ENCODE assay signal across 1 cellular context in the genomic region with DNA sequence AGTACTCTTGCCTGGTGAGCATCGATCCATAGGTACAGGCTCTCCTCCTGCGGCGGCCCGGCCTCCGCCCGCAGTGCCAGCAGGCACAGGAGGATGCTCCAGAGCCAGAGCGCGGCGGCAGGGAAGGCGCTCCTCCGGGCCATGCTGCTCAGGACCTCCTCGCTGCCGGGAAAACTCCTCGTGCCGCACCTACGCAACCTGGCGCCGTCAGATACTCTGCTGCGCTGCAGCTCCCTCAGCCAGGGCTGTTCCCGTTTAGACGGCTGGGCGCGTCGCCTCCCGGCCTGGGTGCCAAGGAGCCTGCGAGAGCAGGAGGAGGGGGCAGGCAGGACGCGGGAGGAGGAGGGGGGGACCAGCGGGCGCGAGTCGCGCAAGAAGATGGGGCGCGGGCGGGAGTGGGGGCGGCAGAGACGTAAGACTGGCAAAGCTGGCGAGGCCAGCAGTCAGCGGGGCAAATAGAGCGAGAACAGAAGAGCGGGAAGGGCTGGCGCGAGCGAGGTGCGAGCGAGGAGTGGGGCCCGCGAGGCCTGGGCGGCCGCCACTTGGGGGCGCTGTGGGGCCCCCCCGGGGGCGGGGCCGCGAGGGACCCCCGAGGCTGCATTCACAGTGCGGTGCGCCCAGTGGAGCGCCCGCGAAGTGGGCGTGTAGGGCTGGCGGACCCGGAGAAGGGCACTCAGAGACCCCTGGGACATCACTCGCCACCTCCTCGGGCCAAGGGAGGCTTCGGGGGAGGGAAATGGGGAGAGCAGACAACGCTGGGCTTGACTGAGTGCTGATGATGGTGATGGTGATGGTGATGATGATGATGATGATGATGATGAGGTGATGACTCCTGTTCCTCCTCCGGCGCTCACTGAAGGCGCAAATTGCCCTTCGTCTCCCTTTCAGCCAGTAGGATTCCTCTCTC.
TF ChIP-seq lines count a peak whose summit lies in the region.

A gene with protein sequence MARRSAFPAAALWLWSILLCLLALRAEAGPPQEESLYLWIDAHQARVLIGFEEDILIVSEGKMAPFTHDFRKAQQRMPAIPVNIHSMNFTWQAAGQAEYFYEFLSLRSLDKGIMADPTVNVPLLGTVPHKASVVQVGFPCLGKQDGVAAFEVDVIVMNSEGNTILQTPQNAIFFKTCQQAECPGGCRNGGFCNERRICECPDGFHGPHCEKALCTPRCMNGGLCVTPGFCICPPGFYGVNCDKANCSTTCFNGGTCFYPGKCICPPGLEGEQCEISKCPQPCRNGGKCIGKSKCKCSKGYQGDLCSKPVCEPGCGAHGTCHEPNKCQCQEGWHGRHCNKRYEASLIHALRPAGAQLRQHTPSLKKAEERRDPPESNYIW (minus strand): TSS at position 257 of the 907 bp plus-strand sequence. CDS start 114 bp downstream, at position 143.

TF ChIP-seq in WTC11, 78 proteins besides CTCF, POLR2A, EP300 and RAD21 (continues in another document):
- TF ChIP-seq, protein P1, sequence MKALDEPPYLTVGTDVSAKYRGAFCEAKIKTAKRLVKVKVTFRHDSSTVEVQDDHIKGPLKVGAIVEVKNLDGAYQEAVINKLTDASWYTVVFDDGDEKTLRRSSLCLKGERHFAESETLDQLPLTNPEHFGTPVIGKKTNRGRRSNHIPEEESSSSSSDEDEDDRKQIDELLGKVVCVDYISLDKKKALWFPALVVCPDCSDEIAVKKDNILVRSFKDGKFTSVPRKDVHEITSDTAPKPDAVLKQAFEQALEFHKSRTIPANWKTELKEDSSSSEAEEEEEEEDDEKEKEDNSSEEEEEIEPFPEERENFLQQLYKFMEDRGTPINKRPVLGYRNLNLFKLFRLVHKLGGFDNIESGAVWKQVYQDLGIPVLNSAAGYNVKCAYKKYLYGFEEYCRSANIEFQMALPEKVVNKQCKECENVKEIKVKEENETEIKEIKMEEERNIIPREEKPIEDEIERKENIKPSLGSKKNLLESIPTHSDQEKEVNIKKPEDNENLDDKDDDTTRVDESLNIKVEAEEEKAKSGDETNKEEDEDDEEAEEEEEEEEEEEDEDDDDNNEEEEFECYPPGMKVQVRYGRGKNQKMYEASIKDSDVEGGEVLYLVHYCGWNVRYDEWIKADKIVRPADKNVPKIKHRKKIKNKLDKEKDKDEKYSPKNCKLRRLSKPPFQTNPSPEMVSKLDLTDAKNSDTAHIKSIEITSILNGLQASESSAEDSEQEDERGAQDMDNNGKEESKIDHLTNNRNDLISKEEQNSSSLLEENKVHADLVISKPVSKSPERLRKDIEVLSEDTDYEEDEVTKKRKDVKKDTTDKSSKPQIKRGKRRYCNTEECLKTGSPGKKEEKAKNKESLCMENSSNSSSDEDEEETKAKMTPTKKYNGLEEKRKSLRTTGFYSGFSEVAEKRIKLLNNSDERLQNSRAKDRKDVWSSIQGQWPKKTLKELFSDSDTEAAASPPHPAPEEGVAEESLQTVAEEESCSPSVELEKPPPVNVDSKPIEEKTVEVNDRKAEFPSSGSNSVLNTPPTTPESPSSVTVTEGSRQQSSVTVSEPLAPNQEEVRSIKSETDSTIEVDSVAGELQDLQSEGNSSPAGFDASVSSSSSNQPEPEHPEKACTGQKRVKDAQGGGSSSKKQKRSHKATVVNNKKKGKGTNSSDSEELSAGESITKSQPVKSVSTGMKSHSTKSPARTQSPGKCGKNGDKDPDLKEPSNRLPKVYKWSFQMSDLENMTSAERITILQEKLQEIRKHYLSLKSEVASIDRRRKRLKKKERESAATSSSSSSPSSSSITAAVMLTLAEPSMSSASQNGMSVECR (CRISPR knock-in tag; IDR thresholded peaks at IDR 0.05; ENCODE audit: borderline replicate concordance), result 0 out of 2 replicates have a peak, but pooled peaks have one; percentile 20
- TF ChIP-seq, protein P2, sequence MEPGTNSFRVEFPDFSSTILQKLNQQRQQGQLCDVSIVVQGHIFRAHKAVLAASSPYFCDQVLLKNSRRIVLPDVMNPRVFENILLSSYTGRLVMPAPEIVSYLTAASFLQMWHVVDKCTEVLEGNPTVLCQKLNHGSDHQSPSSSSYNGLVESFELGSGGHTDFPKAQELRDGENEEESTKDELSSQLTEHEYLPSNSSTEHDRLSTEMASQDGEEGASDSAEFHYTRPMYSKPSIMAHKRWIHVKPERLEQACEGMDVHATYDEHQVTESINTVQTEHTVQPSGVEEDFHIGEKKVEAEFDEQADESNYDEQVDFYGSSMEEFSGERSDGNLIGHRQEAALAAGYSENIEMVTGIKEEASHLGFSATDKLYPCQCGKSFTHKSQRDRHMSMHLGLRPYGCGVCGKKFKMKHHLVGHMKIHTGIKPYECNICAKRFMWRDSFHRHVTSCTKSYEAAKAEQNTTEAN (CRISPR knock-in tag; IDR thresholded peaks at IDR 0.05), result peak; percentile 65; the same call in 1 of the 2 replicates
- TF ChIP-seq MYBL2 (CRISPR knock-in tag; IDR thresholded peaks at IDR 0.05) (peak; percentile 81; the same call in 1 of the 2 replicates), ZNF317 (CRISPR knock-in tag; IDR thresholded peaks at IDR 0.05; ENCODE audit: borderline replicate concordance, low read depth) (no peak), ATF1 (CRISPR knock-in tag; IDR thresholded peaks at IDR 0.05) (no peak), ESRRA (CRISPR knock-in tag; IDR thresholded peaks at IDR 0.05; ENCODE audit: borderline replicate concordance) (peak; percentile 79; the same call in 1 of the 2 replicates), ZNF263 (CRISPR knock-in tag; IDR thresholded peaks at IDR 0.05; ENCODE audit: low read depth) (no peak), RELA (CRISPR knock-in tag; IDR thresholded peaks at IDR 0.05; ENCODE audit: borderline replicate concordance) (peak; percentile 90), MXD4 (CRISPR knock-in tag; IDR thresholded peaks at IDR 0.05; ENCODE audit: borderline replicate concordance) (no peak), JUN (CRISPR knock-in tag; IDR thresholded peaks at IDR 0.05) (no peak), CBFB (CRISPR knock-in tag; IDR thresholded peaks at IDR 0.05; ENCODE audit: low read depth) (peak; percentile 72; the same call in 1 of the 2 replicates), KAT7 (CRISPR knock-in tag; IDR thresholded peaks at IDR 0.05; ENCODE audit: borderline replicate concordance) (peak; percentile 95; the same call in 1 of the 2 replicates), EMX1 (CRISPR knock-in tag; IDR thresholded peaks at IDR 0.05) (no peak), CREM (CRISPR knock-in tag; IDR thresholded peaks at IDR 0.05) (no peak), TEAD4 (CRISPR knock-in tag; IDR thresholded peaks at IDR 0.05) (no peak), OVOL2 (CRISPR knock-in tag; IDR thresholded peaks at IDR 0.05; ENCODE audit: borderline replicate concordance) (no peak), FOXK1 (CRISPR knock-in tag; IDR thresholded peaks at IDR 0.05) (peak; percentile 66), HMGA2 (CRISPR knock-in tag; IDR thresholded peaks at IDR 0.05) (no peak), ZNF121 (CRISPR knock-in tag; IDR thresholded peaks at IDR 0.05) (0 out of 2 replicates have a peak, but pooled peaks have one; percentile 35), ZNF138 (CRISPR knock-in tag; conservative IDR thresholded peaks at IDR 0.05) (0 out of 2 replicates have a peak, but pooled peaks have one; percentile 45), GRHL2 (CRISPR knock-in tag; IDR thresholded peaks at IDR 0.05; ENCODE audit: insufficient replicate concordance, severe bottlenecking) (no peak), NFYB (CRISPR knock-in tag; conservative IDR thresholded peaks at IDR 0.05; ENCODE audit: low read depth) (no peak), SP1 (CRISPR knock-in tag; conservative IDR thresholded peaks at IDR 0.05) (0 out of 2 replicates have a peak, but pooled peaks have one; percentile 63), GTF2I (CRISPR knock-in tag; conservative IDR thresholded peaks at IDR 0.05) (no peak), IRF2 (CRISPR knock-in tag; IDR thresholded peaks at IDR 0.05; ENCODE audit: borderline replicate concordance, low read depth) (no peak), ZNF671 (CRISPR knock-in tag; IDR thresholded peaks at IDR 0.05) (no peak)
- TF ChIP-seq, protein P3, sequence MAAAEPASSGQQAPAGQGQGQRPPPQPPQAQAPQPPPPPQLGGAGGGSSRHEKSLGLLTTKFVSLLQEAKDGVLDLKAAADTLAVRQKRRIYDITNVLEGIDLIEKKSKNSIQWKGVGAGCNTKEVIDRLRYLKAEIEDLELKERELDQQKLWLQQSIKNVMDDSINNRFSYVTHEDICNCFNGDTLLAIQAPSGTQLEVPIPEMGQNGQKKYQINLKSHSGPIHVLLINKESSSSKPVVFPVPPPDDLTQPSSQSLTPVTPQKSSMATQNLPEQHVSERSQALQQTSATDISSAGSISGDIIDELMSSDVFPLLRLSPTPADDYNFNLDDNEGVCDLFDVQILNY (CRISPR knock-in tag; IDR thresholded peaks at IDR 0.05), result peak; percentile 66; the same call in 1 of the 2 replicates
- TF ChIP-seq, protein P4, sequence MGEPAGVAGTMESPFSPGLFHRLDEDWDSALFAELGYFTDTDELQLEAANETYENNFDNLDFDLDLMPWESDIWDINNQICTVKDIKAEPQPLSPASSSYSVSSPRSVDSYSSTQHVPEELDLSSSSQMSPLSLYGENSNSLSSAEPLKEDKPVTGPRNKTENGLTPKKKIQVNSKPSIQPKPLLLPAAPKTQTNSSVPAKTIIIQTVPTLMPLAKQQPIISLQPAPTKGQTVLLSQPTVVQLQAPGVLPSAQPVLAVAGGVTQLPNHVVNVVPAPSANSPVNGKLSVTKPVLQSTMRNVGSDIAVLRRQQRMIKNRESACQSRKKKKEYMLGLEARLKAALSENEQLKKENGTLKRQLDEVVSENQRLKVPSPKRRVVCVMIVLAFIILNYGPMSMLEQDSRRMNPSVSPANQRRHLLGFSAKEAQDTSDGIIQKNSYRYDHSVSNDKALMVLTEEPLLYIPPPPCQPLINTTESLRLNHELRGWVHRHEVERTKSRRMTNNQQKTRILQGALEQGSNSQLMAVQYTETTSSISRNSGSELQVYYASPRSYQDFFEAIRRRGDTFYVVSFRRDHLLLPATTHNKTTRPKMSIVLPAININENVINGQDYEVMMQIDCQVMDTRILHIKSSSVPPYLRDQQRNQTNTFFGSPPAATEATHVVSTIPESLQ (CRISPR knock-in tag; IDR thresholded peaks at IDR 0.05), result no peak
- TF ChIP-seq, protein P5, sequence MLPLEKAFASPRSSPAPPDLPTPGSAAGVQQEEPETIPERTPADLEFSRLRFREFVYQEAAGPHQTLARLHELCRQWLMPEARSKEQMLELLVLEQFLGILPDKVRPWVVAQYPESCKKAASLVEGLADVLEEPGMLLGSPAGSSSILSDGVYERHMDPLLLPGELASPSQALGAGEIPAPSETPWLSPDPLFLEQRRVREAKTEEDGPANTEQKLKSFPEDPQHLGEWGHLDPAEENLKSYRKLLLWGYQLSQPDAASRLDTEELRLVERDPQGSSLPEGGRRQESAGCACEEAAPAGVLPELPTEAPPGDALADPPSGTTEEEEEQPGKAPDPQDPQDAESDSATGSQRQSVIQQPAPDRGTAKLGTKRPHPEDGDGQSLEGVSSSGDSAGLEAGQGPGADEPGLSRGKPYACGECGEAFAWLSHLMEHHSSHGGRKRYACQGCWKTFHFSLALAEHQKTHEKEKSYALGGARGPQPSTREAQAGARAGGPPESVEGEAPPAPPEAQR (CRISPR knock-in tag; IDR thresholded peaks at IDR 0.05), result no peak
- TF ChIP-seq, protein P6, sequence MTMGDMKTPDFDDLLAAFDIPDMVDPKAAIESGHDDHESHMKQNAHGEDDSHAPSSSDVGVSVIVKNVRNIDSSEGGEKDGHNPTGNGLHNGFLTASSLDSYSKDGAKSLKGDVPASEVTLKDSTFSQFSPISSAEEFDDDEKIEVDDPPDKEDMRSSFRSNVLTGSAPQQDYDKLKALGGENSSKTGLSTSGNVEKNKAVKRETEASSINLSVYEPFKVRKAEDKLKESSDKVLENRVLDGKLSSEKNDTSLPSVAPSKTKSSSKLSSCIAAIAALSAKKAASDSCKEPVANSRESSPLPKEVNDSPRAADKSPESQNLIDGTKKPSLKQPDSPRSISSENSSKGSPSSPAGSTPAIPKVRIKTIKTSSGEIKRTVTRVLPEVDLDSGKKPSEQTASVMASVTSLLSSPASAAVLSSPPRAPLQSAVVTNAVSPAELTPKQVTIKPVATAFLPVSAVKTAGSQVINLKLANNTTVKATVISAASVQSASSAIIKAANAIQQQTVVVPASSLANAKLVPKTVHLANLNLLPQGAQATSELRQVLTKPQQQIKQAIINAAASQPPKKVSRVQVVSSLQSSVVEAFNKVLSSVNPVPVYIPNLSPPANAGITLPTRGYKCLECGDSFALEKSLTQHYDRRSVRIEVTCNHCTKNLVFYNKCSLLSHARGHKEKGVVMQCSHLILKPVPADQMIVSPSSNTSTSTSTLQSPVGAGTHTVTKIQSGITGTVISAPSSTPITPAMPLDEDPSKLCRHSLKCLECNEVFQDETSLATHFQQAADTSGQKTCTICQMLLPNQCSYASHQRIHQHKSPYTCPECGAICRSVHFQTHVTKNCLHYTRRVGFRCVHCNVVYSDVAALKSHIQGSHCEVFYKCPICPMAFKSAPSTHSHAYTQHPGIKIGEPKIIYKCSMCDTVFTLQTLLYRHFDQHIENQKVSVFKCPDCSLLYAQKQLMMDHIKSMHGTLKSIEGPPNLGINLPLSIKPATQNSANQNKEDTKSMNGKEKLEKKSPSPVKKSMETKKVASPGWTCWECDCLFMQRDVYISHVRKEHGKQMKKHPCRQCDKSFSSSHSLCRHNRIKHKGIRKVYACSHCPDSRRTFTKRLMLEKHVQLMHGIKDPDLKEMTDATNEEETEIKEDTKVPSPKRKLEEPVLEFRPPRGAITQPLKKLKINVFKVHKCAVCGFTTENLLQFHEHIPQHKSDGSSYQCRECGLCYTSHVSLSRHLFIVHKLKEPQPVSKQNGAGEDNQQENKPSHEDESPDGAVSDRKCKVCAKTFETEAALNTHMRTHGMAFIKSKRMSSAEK (CRISPR knock-in tag; IDR thresholded peaks at IDR 0.05; ENCODE audit: borderline replicate concordance), result no peak
- TF ChIP-seq, protein P7, sequence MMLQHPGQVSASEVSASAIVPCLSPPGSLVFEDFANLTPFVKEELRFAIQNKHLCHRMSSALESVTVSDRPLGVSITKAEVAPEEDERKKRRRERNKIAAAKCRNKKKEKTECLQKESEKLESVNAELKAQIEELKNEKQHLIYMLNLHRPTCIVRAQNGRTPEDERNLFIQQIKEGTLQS (CRISPR knock-in tag; conservative IDR thresholded peaks at IDR 0.05), result 0 out of 2 replicates have a peak, but pooled peaks have one; percentile 29
- TF ChIP-seq, protein P8, sequence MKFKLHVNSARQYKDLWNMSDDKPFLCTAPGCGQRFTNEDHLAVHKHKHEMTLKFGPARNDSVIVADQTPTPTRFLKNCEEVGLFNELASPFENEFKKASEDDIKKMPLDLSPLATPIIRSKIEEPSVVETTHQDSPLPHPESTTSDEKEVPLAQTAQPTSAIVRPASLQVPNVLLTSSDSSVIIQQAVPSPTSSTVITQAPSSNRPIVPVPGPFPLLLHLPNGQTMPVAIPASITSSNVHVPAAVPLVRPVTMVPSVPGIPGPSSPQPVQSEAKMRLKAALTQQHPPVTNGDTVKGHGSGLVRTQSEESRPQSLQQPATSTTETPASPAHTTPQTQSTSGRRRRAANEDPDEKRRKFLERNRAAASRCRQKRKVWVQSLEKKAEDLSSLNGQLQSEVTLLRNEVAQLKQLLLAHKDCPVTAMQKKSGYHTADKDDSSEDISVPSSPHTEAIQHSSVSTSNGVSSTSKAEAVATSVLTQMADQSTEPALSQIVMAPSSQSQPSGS (CRISPR knock-in tag; IDR thresholded peaks at IDR 0.05; ENCODE audit: borderline replicate concordance, low read depth), result no peak
- TF ChIP-seq, protein P9, sequence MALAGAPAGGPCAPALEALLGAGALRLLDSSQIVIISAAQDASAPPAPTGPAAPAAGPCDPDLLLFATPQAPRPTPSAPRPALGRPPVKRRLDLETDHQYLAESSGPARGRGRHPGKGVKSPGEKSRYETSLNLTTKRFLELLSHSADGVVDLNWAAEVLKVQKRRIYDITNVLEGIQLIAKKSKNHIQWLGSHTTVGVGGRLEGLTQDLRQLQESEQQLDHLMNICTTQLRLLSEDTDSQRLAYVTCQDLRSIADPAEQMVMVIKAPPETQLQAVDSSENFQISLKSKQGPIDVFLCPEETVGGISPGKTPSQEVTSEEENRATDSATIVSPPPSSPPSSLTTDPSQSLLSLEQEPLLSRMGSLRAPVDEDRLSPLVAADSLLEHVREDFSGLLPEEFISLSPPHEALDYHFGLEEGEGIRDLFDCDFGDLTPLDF (CRISPR knock-in tag; IDR thresholded peaks at IDR 0.05), result no peak
